In genomic region chr6:137958809-137959565, GRCh38 we compare ENCODE assay signal across 1 cellular context.
TF ChIP-seq lines count a peak whose summit lies in the region.

No MANE protein-coding gene starts in this region.

TF ChIP-seq in GM23338, 12 proteins besides CTCF, POLR2A, EP300 and RAD21 (continued from another document):
- TF ChIP-seq, protein P1, sequence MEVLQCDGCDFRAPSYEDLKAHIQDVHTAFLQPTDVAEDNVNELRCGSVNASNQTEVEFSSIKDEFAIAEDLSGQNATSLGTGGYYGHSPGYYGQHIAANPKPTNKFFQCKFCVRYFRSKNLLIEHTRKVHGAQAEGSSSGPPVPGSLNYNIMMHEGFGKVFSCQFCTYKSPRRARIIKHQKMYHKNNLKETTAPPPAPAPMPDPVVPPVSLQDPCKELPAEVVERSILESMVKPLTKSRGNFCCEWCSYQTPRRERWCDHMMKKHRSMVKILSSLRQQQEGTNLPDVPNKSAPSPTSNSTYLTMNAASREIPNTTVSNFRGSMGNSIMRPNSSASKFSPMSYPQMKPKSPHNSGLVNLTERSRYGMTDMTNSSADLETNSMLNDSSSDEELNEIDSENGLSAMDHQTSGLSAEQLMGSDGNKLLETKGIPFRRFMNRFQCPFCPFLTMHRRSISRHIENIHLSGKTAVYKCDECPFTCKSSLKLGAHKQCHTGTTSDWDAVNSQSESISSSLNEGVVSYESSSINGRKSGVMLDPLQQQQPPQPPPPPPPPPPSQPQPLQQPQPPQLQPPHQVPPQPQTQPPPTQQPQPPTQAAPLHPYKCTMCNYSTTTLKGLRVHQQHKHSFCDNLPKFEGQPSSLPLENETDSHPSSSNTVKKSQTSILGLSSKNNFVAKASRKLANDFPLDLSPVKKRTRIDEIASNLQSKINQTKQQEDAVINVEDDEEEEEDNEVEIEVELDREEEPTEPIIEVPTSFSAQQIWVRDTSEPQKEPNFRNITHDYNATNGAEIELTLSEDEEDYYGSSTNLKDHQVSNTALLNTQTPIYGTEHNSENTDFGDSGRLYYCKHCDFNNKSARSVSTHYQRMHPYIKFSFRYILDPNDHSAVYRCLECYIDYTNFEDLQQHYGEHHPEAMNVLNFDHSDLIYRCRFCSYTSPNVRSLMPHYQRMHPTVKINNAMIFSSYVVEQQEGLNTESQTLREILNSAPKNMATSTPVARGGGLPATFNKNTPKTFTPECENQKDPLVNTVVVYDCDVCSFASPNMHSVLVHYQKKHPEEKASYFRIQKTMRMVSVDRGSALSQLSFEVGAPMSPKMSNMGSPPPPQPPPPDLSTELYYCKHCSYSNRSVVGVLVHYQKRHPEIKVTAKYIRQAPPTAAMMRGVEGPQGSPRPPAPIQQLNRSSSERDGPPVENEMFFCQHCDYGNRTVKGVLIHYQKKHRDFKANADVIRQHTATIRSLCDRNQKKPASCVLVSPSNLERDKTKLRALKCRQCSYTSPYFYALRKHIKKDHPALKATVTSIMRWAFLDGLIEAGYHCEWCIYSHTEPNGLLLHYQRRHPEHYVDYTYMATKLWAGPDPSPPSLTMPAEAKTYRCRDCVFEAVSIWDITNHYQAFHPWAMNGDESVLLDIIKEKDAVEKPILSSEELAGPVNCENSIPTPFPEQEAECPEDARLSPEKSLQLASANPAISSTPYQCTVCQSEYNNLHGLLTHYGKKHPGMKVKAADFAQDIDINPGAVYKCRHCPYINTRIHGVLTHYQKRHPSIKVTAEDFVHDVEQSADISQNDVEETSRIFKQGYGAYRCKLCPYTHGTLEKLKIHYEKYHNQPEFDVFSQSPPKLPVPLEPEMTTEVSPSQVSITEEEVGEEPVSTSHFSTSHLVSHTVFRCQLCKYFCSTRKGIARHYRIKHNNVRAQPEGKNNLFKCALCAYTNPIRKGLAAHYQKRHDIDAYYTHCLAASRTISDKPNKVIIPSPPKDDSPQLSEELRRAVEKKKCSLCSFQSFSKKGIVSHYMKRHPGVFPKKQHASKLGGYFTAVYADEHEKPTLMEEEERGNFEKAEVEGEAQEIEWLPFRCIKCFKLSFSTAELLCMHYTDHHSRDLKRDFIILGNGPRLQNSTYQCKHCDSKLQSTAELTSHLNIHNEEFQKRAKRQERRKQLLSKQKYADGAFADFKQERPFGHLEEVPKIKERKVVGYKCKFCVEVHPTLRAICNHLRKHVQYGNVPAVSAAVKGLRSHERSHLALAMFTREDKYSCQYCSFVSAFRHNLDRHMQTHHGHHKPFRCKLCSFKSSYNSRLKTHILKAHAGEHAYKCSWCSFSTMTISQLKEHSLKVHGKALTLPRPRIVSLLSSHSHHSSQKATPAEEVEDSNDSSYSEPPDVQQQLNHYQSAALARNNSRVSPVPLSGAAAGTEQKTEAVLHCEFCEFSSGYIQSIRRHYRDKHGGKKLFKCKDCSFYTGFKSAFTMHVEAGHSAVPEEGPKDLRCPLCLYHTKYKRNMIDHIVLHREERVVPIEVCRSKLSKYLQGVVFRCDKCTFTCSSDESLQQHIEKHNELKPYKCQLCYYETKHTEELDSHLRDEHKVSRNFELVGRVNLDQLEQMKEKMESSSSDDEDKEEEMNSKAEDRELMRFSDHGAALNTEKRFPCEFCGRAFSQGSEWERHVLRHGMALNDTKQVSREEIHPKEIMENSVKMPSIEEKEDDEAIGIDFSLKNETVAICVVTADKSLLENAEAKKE (CRISPR knock-in tag; IDR thresholded peaks at IDR 0.05), result no peak
- TF ChIP-seq NANOG (IDR thresholded peaks at IDR 0.05; ENCODE audit: borderline replicate concordance) (no peak), ETS1 (IDR thresholded peaks at IDR 0.05) (no peak), CREB1 (CRISPR knock-in tag; IDR thresholded peaks at IDR 0.05; ENCODE audit: low read depth) (no peak)
